Comparison of ENCODE assay signal across 8 cellular contexts in the genomic region with DNA sequence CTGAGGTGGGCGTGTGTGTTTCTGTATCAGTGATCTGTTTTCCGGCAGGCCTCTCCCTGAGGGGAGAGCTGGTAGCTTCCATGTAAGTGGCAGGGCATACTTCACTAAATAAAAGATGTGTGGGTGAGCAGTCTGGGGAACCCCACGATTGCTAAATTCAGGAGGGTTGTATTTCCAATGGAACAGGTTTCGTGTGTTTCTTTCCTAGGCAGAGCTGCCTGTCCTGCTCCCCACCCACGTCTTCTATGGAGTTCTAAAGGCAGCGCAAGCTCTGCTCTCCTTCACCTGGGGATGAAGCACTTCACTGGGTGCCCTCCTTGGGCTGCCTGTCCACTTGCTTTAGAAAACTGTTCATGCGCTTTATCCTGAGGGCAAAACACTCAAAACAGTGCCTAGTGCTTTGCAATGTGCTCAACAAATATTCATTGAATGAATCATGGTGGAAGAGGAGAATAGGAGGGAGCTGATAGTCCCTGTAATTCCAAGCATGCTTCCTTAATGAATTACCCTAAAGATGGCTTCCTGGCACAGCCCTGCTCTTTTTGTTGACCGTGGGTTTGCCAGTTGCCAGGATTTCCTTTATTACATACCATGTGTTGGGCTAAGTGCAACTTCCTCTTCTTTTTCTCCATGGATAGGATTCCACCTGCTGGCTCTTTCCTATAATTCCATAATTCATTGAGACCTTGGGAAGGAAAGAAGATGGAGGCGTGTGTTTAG. TPM values are rescaled to one million over a fixed set of nuclear protein-coding genes. Genes with fewer than 3 reads are reported as not detected.
A peak's percentile ranks its signal among the peaks of the same experiment; 100 is the strongest.
DNase-seq lines count a peak whose midpoint lies in the region; ATAC-seq, FAIRE-seq and TF ChIP-seq lines count a peak whose summit lies in the region.

No MANE protein-coding gene starts in this region.

- peak overlapping the region in 1 of 2 donors; percentile 11 for H3K27ac ChIP-seq in left lung

- no peaks in the 10 kb centered on the region for H3K9me3 Mint-ChIP-seq in activated T-helper 17 cell treated with anti-CD3 and anti-CD28 coated beads, Interleukin-2, amount 50 U/mL, for 72 hours
- H3K9me3 Mint-ChIP-seq in T-helper 2 cell treated with Interferon-gamma antibody and Interleukin-4, amounts not matched to agents 5 μg/mL and 100 μg/mL, for 36 hours: no peaks in the 10 kb centered on the region

- DNase-seq in AG09309 (ENCODE audit: low read depth) (peak; percentile 84), HTR-8/SVneo (ENCODE audit: insufficient read length, low spot score) (peak; percentile 53), left lung (no peak), NCI-H2171 treated with DMSO at 0.1 percent for 48 hours (lab: John Stamatoyannopoulos, UW) (no peak), frontal cortex (ENCODE audit: low spot score in 2 of 2) (no peak), Right ventricle myocardium superior (no peak)
- no peak for DNase-seq in T-helper 2 cell treated with Interferon-gamma antibody and Interleukin-4, amounts not matched to agents 5 μg/mL and 100 μg/mL, for 36 hours (ENCODE audit: low spot score)

- H3K27me3 ChIP-seq in left lung: no peaks in the 10 kb centered on the region

- H3K4me1 ChIP-seq in left lung: no peaks in the 10 kb centered on the region

- H3K4me3 ChIP-seq in AG09309 (ENCODE audit: control insufficient read depth, low read depth, low read length): no peak overlapping the region
- H3K4me3 ChIP-seq in left lung: no peak overlapping the region

- H3K36me3 ChIP-seq in left lung: no peaks in the 10 kb centered on the region

- intact Hi-C loops in left lung (cut with DNase I) (no loop called here), Right ventricle myocardium superior (cut with DNase I) (no loop called here)

- ATAC-seq in activated T-helper 17 cell treated with anti-CD3 and anti-CD28 coated beads, Interleukin-2, amount 50 U/mL, for 72 hours (replicated peaks): peak; percentile 73
- ATAC-seq in left lung (peak; percentile 89), Right ventricle myocardium superior (ENCODE audit: poor library complexity) (no peak)

- FAIRE-seq in HTR-8/SVneo (lab: Jason Lieb, UNC): no peak
- FAIRE-seq in frontal cortex (lab: Jason Lieb, UNC): no peak

- H3K9me3 ChIP-seq in left lung: no peaks in the 10 kb centered on the region

- H3K27ac Mint-ChIP-seq in activated T-helper 17 cell treated with anti-CD3 and anti-CD28 coated beads, Interleukin-2, amount 50 U/mL, for 72 hours: no peak overlapping the region
- no peak overlapping the region for H3K27ac Mint-ChIP-seq in T-helper 2 cell treated with Interferon-gamma antibody and Interleukin-4, amounts not matched to agents 5 μg/mL and 100 μg/mL, for 36 hours

- H3K27me3 Mint-ChIP-seq in activated T-helper 17 cell treated with anti-CD3 and anti-CD28 coated beads, Interleukin-2, amount 50 U/mL, for 72 hours: no peaks in the 10 kb centered on the region
- H3K27me3 Mint-ChIP-seq in T-helper 2 cell treated with Interferon-gamma antibody and Interleukin-4, amounts not matched to agents 5 μg/mL and 100 μg/mL, for 36 hours (ENCODE audit: low read depth): no peaks in the 10 kb centered on the region

- peaks cover 8% of the 10 kb centered on the region for H3K4me1 Mint-ChIP-seq in activated T-helper 17 cell treated with anti-CD3 and anti-CD28 coated beads, Interleukin-2, amount 50 U/mL, for 72 hours
- peaks cover 2% of the 10 kb centered on the region for H3K4me1 Mint-ChIP-seq in T-helper 2 cell treated with Interferon-gamma antibody and Interleukin-4, amounts not matched to agents 5 μg/mL and 100 μg/mL, for 36 hours (ENCODE audit: low read depth)

- TF ChIP-seq CTCF in AG09309 (IDR thresholded peaks at IDR 0.05; ENCODE audit: control insufficient read depth, insufficient read depth, low read depth, low read length, missing control alignments) (peak; percentile 25), left lung (IDR thresholded peaks at IDR 0.05) (no peak)

- H3K36me3 Mint-ChIP-seq in activated T-helper 17 cell treated with anti-CD3 and anti-CD28 coated beads, Interleukin-2, amount 50 U/mL, for 72 hours (ENCODE audit: low read depth): no peaks in the 10 kb centered on the region
- H3K36me3 Mint-ChIP-seq in T-helper 2 cell treated with Interferon-gamma antibody and Interleukin-4, amounts not matched to agents 5 μg/mL and 100 μg/mL, for 36 hours (ENCODE audit: low read depth): no peaks in the 10 kb centered on the region

- H3K4me3 Mint-ChIP-seq in activated T-helper 17 cell treated with anti-CD3 and anti-CD28 coated beads, Interleukin-2, amount 50 U/mL, for 72 hours: no peak overlapping the region
- H3K4me3 Mint-ChIP-seq in T-helper 2 cell treated with Interferon-gamma antibody and Interleukin-4, amounts not matched to agents 5 μg/mL and 100 μg/mL, for 36 hours: no peak overlapping the region

RNA-seq across cellular contexts. Expression of a gene that starts 50.6 kb away (rescaled TPM):
- total RNA-seq in activated T-helper 17 cell treated with anti-CD3 and anti-CD28 coated beads, Interleukin-2, amount 50 U/mL, for 72 hours: 10 to 100 TPM; 31.5 to 38.5 TPM
- total RNA-seq in left lung: 10 to 100 TPM; 42.9 to 46.8 TPM
- total RNA-seq in frontal cortex: 249 TPM
- 28.8 TPM for total RNA-seq in Right ventricle myocardium superior

Comparison
In these comparisons a context has a peak if more than half of its experiments do, and no peak if none do; other contexts are left out.
1. DNase-seq: peak in AG09309 (single experiment) and HTR-8/SVneo (single experiment); none in left lung (0 of 2), NCI-H2171 treated with DMSO at 0.1 percent for 48 hours (single experiment), T-helper 2 cell treated with Interferon-gamma antibody and Interleukin-4, amounts not matched to agents 5 μg/mL and 100 μg/mL, for 36 hours (single experiment), frontal cortex (0 of 2) and Right ventricle myocardium superior (single experiment).